10 cellular contexts compared by ENCODE assay signal in the genomic region with DNA sequence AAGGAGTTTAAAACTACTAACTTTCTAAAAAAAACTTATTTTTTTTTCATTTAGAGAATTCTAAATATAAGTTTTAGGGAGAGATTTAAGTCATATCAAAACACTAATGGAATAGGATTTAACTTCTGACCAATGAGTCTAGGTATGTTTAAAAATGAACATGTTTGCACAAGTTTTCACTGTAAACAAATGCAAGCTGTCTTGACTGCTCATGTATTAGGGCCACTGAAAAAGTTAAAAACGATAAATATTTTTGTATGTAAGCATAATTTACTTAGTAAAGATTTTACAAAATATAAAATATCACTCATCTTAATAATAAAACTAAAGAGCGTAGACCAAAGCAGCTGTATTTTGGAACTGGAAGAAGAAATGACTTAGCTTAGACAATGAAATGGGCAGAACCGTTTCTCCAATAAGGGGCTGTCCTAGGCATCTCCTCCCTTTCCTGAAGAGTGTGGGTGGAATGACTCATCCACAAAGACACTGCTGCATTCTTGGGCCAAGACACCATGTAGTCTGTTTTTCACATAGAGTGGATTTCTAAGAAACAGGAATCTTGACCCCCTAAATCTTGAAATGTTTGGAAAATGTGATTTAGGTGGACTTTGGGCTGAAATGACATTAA.
DNase-seq lines count a peak whose midpoint lies in the region; FAIRE-seq and TF ChIP-seq lines count a peak whose summit lies in the region.
"Had no signal": no experiment of that assay in that cellular context is flagged by ENCODE, and none has a peak within 500 bp of the region (broad histone marks: within the 10 kb centered on the region; RNA-seq: fewer than 3 reads in every experiment).

No MANE protein-coding gene starts in this region.

- no peak overlapping the region for H3K9ac ChIP-seq in muscle layer of colon (ENCODE audit: low read length)

- H3K4me3 ChIP-seq in NB4 (ENCODE audit: low read depth, low read length) (no peak overlapping the region), muscle layer of colon (ENCODE audit: low read depth in 1 of 2, low read length in 2 of 2) (no peak overlapping the region), WERI-Rb-1 (ENCODE audit: low read depth, low read length) (no peak overlapping the region)
- no peak overlapping the region for H3K4me3 ChIP-seq in CD8-positive, alpha-beta memory T cell (ENCODE audit: low read length)

- H3K27ac ChIP-seq in epithelial cell of prostate: peak overlapping the region; percentile 60
- peak overlapping the region; percentile 24 for H3K27ac ChIP-seq in muscle layer of colon (ENCODE audit: low read depth, low read length)
- H3K27ac ChIP-seq in CD8-positive, alpha-beta memory T cell (ENCODE audit: low read depth, low read length): no peak overlapping the region
- no peak overlapping the region for H3K27ac ChIP-seq in WERI-Rb-1

- POLR2A ChIA-PET in CD8-positive, alpha-beta memory T cell (lab: Charles Lee): no interaction called here

- CTCF ChIA-PET in CD8-positive, alpha-beta memory T cell (lab: Charles Lee): no interaction called here

- no peaks in the 10 kb centered on the region for H3K36me3 Mint-ChIP-seq in CD8-positive, alpha-beta memory T cell

- H3K9me3 ChIP-seq in muscle layer of colon (ENCODE audit: low read length): no peaks in the 10 kb centered on the region
- no peaks in the 10 kb centered on the region for H3K9me3 ChIP-seq in CD8-positive, alpha-beta memory T cell (ENCODE audit: low read length)
- H3K9me3 ChIP-seq in WERI-Rb-1 (ENCODE audit: severe bottlenecking): no peaks in the 10 kb centered on the region

- no peaks in the 10 kb centered on the region for H3K4me1 Mint-ChIP-seq in CD8-positive, alpha-beta memory T cell
- H3K4me1 Mint-ChIP-seq: stimulated activated naive CD8-positive, alpha-beta T cell treated with anti-CD3 and anti-CD28 coated beads, Interleukin-15, amount 100 ng/mL, for 72 hours had no signal

- TF ChIP-seq CTCF in NB4 (IDR thresholded peaks at IDR 0.05; ENCODE audit: low read depth, low read length) (no peak), WERI-Rb-1 (IDR thresholded peaks at IDR 0.05; ENCODE audit: low read depth, low read length) (no peak)

- H3K27me3 Mint-ChIP-seq in CD8-positive, alpha-beta memory T cell: peaks cover 6 to 7% of the 10 kb centered on the region in 2 donors
- H3K27me3 Mint-ChIP-seq: progenitor cell of endocrine pancreas; stimulated activated naive CD8-positive, alpha-beta T cell treated with anti-CD3 and anti-CD28 coated beads, Interleukin-15, amount 100 ng/mL, for 72 hours had no signal

- no peak overlapping the region for H3K4me3 Mint-ChIP-seq in CD8-positive, alpha-beta memory T cell
- H3K4me3 Mint-ChIP-seq: stimulated activated naive CD8-positive, alpha-beta T cell treated with anti-CD3 and anti-CD28 coated beads, Interleukin-15, amount 100 ng/mL, for 72 hours had no signal

- no peak for TF ChIP-seq POLR2A in NB4 (IDR thresholded peaks at IDR 0.05; ENCODE audit: extremely low read depth, insufficient read length)
- TF ChIP-seq POLR2A in GM12892 (IDR thresholded peaks at IDR 0.05; ENCODE audit: low read depth, low read length): no peak

- DNase-seq in AG20443 (ENCODE audit: low spot score): peak; percentile 87
- DNase-seq in NB4 (ENCODE audit: low read depth): peak; percentile 53
- DNase-seq in epithelial cell of prostate (ENCODE audit: low read depth, low spot score): peak; percentile 62
- no peak for DNase-seq in GM12892 (ENCODE audit: insufficient read length)
- no peak for DNase-seq in CD8-positive, alpha-beta memory T cell
- no peak for DNase-seq in stimulated activated CD4-positive, alpha-beta T cell treated with anti-CD3 and anti-CD28 coated beads, Interleukin-2, amount 100 ng/mL, for 48 hours
- DNase-seq in WERI-Rb-1: no peak
- DNase-seq: stimulated activated naive CD8-positive, alpha-beta T cell treated with anti-CD3 and anti-CD28 coated beads, Interleukin-15, amount 100 ng/mL, for 72 hours had no signal

- H3K9me3 Mint-ChIP-seq in CD8-positive, alpha-beta memory T cell: peaks cover 0 to 2% (median 0%) of the 10 kb centered on the region in 5 donors

- no peak for FAIRE-seq in GM12892 (lab: Jason Lieb, UNC)

- no peaks in the 10 kb centered on the region for H3K27me3 ChIP-seq in muscle layer of colon (ENCODE audit: control insufficient read depth in 1 of 2, insufficient read depth in 2 of 2, low read length in 2 of 2)
- no peaks in the 10 kb centered on the region for H3K27me3 ChIP-seq in CD8-positive, alpha-beta memory T cell (ENCODE audit: insufficient read depth, low read length, poor library complexity, severe bottlenecking)
- H3K27me3 ChIP-seq in WERI-Rb-1 (ENCODE audit: insufficient read depth, low read depth, severe bottlenecking): peaks cover 37% of the 10 kb centered on the region

- H3K4me1 ChIP-seq in muscle layer of colon (ENCODE audit: insufficient read depth, low read length): peaks cover 19% of the 10 kb centered on the region
- no peaks in the 10 kb centered on the region for H3K4me1 ChIP-seq in CD8-positive, alpha-beta memory T cell (ENCODE audit: insufficient read depth, low read length)

- H3K36me3 ChIP-seq in muscle layer of colon (ENCODE audit: insufficient read depth, low read length) (no peaks in the 10 kb centered on the region), WERI-Rb-1 (no peaks in the 10 kb centered on the region)
- H3K36me3 ChIP-seq in CD8-positive, alpha-beta memory T cell (ENCODE audit: insufficient read depth, low read length): no peaks in the 10 kb centered on the region

- no peak overlapping the region for H3K27ac Mint-ChIP-seq in CD8-positive, alpha-beta memory T cell
- H3K27ac Mint-ChIP-seq: progenitor cell of endocrine pancreas; stimulated activated naive CD8-positive, alpha-beta T cell treated with anti-CD3 and anti-CD28 coated beads, Interleukin-15, amount 100 ng/mL, for 72 hours had no signal

Comparison
In these comparisons a context has a peak if more than half of its experiments do, and no peak if none do; other contexts are left out.
1. DNase-seq: peak in AG20443 (single experiment), NB4 (single experiment) and epithelial cell of prostate (single experiment); none in GM12892 (single experiment), CD8-positive, alpha-beta memory T cell (0 of 5), stimulated activated CD4-positive, alpha-beta T cell treated with anti-CD3 and anti-CD28 coated beads, Interleukin-2, amount 100 ng/mL, for 48 hours (0 of 2) and WERI-Rb-1 (single experiment).
2. H3K27ac ChIP-seq: peak in epithelial cell of prostate (single experiment) and muscle layer of colon (single experiment); none in CD8-positive, alpha-beta memory T cell (single experiment) and WERI-Rb-1 (single experiment).